23 cellular contexts compared by ENCODE assay signal in the genomic region with DNA sequence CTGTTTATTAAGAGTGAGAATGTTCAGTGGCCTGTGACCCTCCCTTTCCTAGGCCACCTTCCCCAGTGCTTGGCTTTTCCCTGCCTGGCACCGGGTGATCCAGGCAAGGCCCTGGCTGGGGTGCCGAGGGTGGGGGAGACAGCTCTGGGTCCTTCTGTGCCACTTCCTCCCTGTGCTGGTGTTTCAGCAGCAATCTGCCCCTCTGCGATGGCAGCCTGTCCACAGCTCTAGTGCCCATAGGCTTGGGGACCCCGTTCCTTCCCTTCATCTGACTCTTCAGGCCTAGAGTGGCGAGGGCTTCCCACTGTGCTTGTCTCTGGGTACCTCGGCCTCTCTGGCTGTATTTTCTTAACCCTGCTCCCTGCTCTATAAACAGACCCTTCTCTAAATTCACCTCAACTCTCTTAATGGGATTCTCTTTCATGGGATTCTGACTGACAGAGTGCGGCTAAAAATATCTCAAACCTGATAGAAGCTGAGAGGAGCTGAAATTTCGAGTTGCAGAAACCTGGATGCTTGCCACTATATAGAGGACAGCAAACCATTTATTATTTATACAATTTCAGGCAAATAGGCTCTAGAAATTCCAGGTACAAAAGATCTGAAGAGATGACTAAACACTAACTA.
A peak's percentile ranks its signal among the peaks of the same experiment; 100 is the strongest.
DNase-seq lines count a peak whose midpoint lies in the region; ATAC-seq, FAIRE-seq and TF ChIP-seq lines count a peak whose summit lies in the region.
"Had no signal": no experiment of that assay in that cellular context is flagged by ENCODE, and none has a peak within 500 bp of the region (broad histone marks: within the 10 kb centered on the region; RNA-seq: fewer than 3 reads in every experiment).

No MANE protein-coding gene starts in this region.

- H3K27ac Mint-ChIP-seq in astrocyte (ENCODE audit: unreplicated experiment) (no peak overlapping the region), mesothelial cell of epicardium (peak overlapping the region; percentile 91), Calu3 (ENCODE audit: unreplicated experiment) (no peak overlapping the region)
- H3K27ac Mint-ChIP-seq: activated CD4-positive, alpha-beta memory T cell treated with anti-CD3 and anti-CD28 coated beads for 36 hours; CD4-positive, alpha-beta memory T cell had no signal

- H3K4me3 ChIP-seq in astrocyte (ENCODE audit: insufficient read depth, low read depth, low read length) (no peak overlapping the region), upper lobe of right lung (no peak overlapping the region)
- H3K4me3 ChIP-seq: GM23248, prostate gland, SJSA1, skin epidermis had no signal

- H3K9me3 Mint-ChIP-seq in astrocyte (ENCODE audit: unreplicated experiment) (no peaks in the 10 kb centered on the region), mesothelial cell of epicardium (no peaks in the 10 kb centered on the region), Calu3 (ENCODE audit: low read depth, unreplicated experiment) (no peaks in the 10 kb centered on the region)
- H3K9me3 Mint-ChIP-seq: activated CD4-positive, alpha-beta memory T cell treated with anti-CD3 and anti-CD28 coated beads for 36 hours; CD4-positive, alpha-beta memory T cell; central memory CD8-positive, alpha-beta T cell had no signal

- H3K27me3 Mint-ChIP-seq in astrocyte (ENCODE audit: low read depth, unreplicated experiment) (no peaks in the 10 kb centered on the region), mesothelial cell of epicardium (ENCODE audit: low read depth) (no peaks in the 10 kb centered on the region), Calu3 (ENCODE audit: unreplicated experiment) (no peaks in the 10 kb centered on the region)
- H3K27me3 Mint-ChIP-seq: central memory CD8-positive, alpha-beta T cell had no signal

- no peaks in the 10 kb centered on the region for H3K79me2 ChIP-seq in astrocyte (ENCODE audit: insufficient read depth, low read length)

- ATAC-seq in HG03469 (IDR thresholded peaks at IDR 0.05; ENCODE audit: unreplicated experiment) (no peak), upper lobe of right lung (no peak)

- H3K9me3 ChIP-seq in astrocyte (ENCODE audit: insufficient read depth, low read depth, low read length) (no peaks in the 10 kb centered on the region), upper lobe of right lung (no peaks in the 10 kb centered on the region)
- H3K9me3 ChIP-seq: prostate gland, SJSA1 had no signal

- H3K4me2 ChIP-seq in astrocyte (ENCODE audit: low read length) = no peak overlapping the region

- intact Hi-C loops in Calu3 (cut with micrococcal nuclease; ENCODE audit: unreplicated experiment) (no loop called here), upper lobe of right lung (cut with DNase I) (no loop called here)

- no peaks in the 10 kb centered on the region for H4K20me1 ChIP-seq in astrocyte (ENCODE audit: insufficient read depth, low read length)

- FAIRE-seq in astrocyte (lab: Jason Lieb, UNC) = no peak
- FAIRE-seq: GM12892 had no signal

- CTCF ChIA-PET in Calu3 (lab: Charles Lee) = interaction anchor here (0.5 to 1.2 kb wide), 2 partner anchors 115 to 177 kb away, joined by 3 read pairs; no protein-coding TSS in a partner anchor

- H3K27ac ChIP-seq in astrocyte (ENCODE audit: low read depth, low read length) (no peak overlapping the region), upper lobe of right lung (no peak overlapping the region)
- H3K27ac ChIP-seq: GM23248, prostate gland, SJSA1, skin epidermis had no signal

- DNase-seq in DMS79 (lab: John Stamatoyannopoulos, UW) (peak; percentile 70), NCI-H187 treated with DMSO at 0.1 percent for 48 hours (lab: John Stamatoyannopoulos, UW) (peak; percentile 60), astrocyte (ENCODE audit: low read depth) (no peak), mesothelial cell of epicardium (ENCODE audit: low spot score in 2 of 2, unreplicated experiment in 2 of 2) (no peak), Calu3 (no peak), upper lobe of right lung (no peak), HuH-7 (ENCODE audit: low spot score) (no peak)
- DNase-seq: activated CD4-positive, alpha-beta memory T cell treated with anti-CD3 and anti-CD28 coated beads for 36 hours; activated T-cell treated with anti-CD3 and anti-CD28 coated beads, Interleukin-2, amount 50 U/mL, for 1 hour; CD4-positive, alpha-beta memory T cell; foreskin melanocyte; GM23248; NCI-H2081; NCI-H526 treated with DMSO at 0.1 percent for 48 hours; stimulated activated CD4-positive, alpha-beta T cell treated with anti-CD3 and anti-CD28 coated beads, Interleukin-2, amount 100 ng/mL, for 24 hours; stimulated activated naive CD4-positive, alpha-beta T cell; T-helper 2 cell had no signal

- H3K4me1 Mint-ChIP-seq in astrocyte (ENCODE audit: low read depth, unreplicated experiment) (no peaks in the 10 kb centered on the region), mesothelial cell of epicardium (peaks cover 39% of the 10 kb centered on the region), Calu3 (ENCODE audit: low read depth, unreplicated experiment) (no peaks in the 10 kb centered on the region)

- H3K27me3 ChIP-seq in astrocyte (ENCODE audit: insufficient read depth, low read length) = no peaks in the 10 kb centered on the region
- H3K27me3 ChIP-seq in upper lobe of right lung = no peaks in the 10 kb centered on the region

- BruUV-seq in Calu3 (replicated peaks; lab: Mats Ljungman, UMichigan) = no TSS peak

- H3K9ac ChIP-seq in astrocyte (ENCODE audit: low read length) = no peak overlapping the region
- H3K9ac ChIP-seq: GM23248 had no signal

- H3K36me3 Mint-ChIP-seq in astrocyte (ENCODE audit: low read depth, unreplicated experiment) (no peaks in the 10 kb centered on the region), mesothelial cell of epicardium (no peaks in the 10 kb centered on the region), Calu3 (ENCODE audit: insufficient read depth, unreplicated experiment) (no peaks in the 10 kb centered on the region)
- H3K36me3 Mint-ChIP-seq: activated CD4-positive, alpha-beta memory T cell treated with anti-CD3 and anti-CD28 coated beads for 36 hours; CD4-positive, alpha-beta memory T cell had no signal

- no peak overlapping the region for H2AFZ ChIP-seq in astrocyte (ENCODE audit: low read depth, low read length)
- H2AFZ ChIP-seq: GM23248 had no signal

- H3K36me3 ChIP-seq in astrocyte (ENCODE audit: insufficient read depth, low read length) (no peaks in the 10 kb centered on the region), upper lobe of right lung (no peaks in the 10 kb centered on the region)
- H3K36me3 ChIP-seq: prostate gland, SJSA1 had no signal

- H3K4me1 ChIP-seq in astrocyte (ENCODE audit: insufficient read depth, low read length) (peaks cover 2% of the 10 kb centered on the region), upper lobe of right lung (no peaks in the 10 kb centered on the region)
- H3K4me1 ChIP-seq: prostate gland, SJSA1 had no signal

- TF ChIP-seq CTCF in astrocyte (IDR thresholded peaks at IDR 0.05; ENCODE audit: insufficient read depth, low read depth, low read length) (no peak), mesothelial cell of epicardium (IDR thresholded peaks at IDR 0.05; ENCODE audit: unreplicated experiment) (no peak), Calu3 (IDR thresholded peaks at IDR 0.05; ENCODE audit: unreplicated experiment) (no peak), upper lobe of right lung (IDR thresholded peaks at IDR 0.05) (no peak)

- H3K4me3 Mint-ChIP-seq in astrocyte (ENCODE audit: unreplicated experiment) = peak overlapping the region; percentile 14
- no peak overlapping the region for H3K4me3 Mint-ChIP-seq in mesothelial cell of epicardium
- no peak overlapping the region for H3K4me3 Mint-ChIP-seq in Calu3 (ENCODE audit: low read depth, unreplicated experiment)
- H3K4me3 Mint-ChIP-seq: activated CD4-positive, alpha-beta memory T cell treated with anti-CD3 and anti-CD28 coated beads for 36 hours; CD4-positive, alpha-beta memory T cell; central memory CD8-positive, alpha-beta T cell had no signal

Comparison
In these comparisons a context has a peak if more than half of its experiments do, and no peak if none do; other contexts are left out.
1. DNase-seq: peak in DMS79 (single experiment) and NCI-H187 treated with DMSO at 0.1 percent for 48 hours (single experiment); none in astrocyte (single experiment), mesothelial cell of epicardium (0 of 2), Calu3 (single experiment), upper lobe of right lung (single experiment) and HuH-7 (single experiment).